In the genomic region with DNA sequence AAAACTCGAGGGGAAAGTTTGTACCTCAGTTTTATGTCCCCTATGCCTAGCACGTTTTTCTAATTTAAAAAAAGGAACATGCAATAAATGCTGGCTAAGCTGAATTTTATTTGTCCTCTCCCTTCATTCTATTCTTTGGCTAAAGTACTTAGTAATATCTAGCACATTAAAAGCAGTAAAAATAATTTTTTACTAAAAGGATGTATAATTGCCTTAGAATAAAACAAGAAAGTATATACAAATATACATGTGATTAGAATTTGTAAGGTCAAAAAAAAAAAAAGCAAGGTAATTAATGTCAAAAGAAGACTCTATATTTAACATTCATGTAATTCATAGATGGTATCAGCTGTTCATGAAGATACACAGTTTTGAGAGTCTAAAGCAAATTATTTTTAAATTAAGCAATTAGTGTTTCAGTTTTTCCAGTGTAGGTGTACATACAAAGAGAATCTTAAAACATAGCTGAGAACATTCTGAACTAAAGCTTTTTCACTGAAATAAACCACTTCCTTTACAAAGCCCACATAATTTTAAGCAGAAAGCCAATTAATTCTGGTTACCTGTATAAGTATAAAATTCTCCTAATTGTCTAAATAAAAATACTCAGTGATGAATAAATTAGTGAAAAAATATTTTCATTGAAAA, we compare ENCODE assay signal across 17 cellular contexts. TPM values are rescaled to one million over a fixed set of nuclear protein-coding genes. Genes with fewer than 3 reads are reported as not detected.
DNase-seq lines count a peak whose midpoint lies in the region; ATAC-seq and TF ChIP-seq lines count a peak whose summit lies in the region.
"Had no signal": no experiment of that assay in that cellular context is flagged by ENCODE, and none has a peak within 500 bp of the region (broad histone marks: within the 10 kb centered on the region; RNA-seq: fewer than 3 reads in every experiment).

No MANE protein-coding gene starts in this region.

- H3K4me3 ChIP-seq in KMS-11 (IDR thresholded peaks at IDR 0.05; ENCODE audit: insufficient read depth, low read depth, low read length) (no peak overlapping the region), thymus (ENCODE audit: low read length) (no peak overlapping the region)
- H3K4me3 ChIP-seq: colonic mucosa had no signal

- H3K27ac ChIP-seq in KMS-11 (peak overlapping the region; percentile 49), thymus (ENCODE audit: low read depth) (peak overlapping the region; percentile 60)
- H3K27ac ChIP-seq: colonic mucosa, foreskin keratinocyte had no signal

- peak overlapping the region; percentile 81 for H3K27ac Mint-ChIP-seq in activated naive CD4-positive, alpha-beta T cell treated with anti-CD3 and anti-CD28 coated beads, Interleukin-2, amount 50 U/mL, for 24 hours
- no peak overlapping the region for H3K27ac Mint-ChIP-seq in activated naive CD4-positive, alpha-beta T cell treated with anti-CD3 and anti-CD28 coated beads for 36 hours
- H3K27ac Mint-ChIP-seq in activated naive CD8-positive, alpha-beta T cell treated with anti-CD3 and anti-CD28 coated beads, Interleukin-2, amount 10 ng/mL, durations not matched to agents 7 days and 5 days, result peak overlapping the region; percentile 70

- H3K4me1 Mint-ChIP-seq in activated naive CD4-positive, alpha-beta T cell treated with anti-CD3 and anti-CD28 coated beads, Interleukin-2, amount 50 U/mL, for 24 hours, result peaks cover 77% of the 10 kb centered on the region
- H3K4me1 Mint-ChIP-seq in activated naive CD4-positive, alpha-beta T cell treated with anti-CD3 and anti-CD28 coated beads for 36 hours (ENCODE audit: low read depth), result peaks cover 61% of the 10 kb centered on the region
- H3K4me1 Mint-ChIP-seq in activated naive CD8-positive, alpha-beta T cell treated with anti-CD3 and anti-CD28 coated beads, Interleukin-2, amount 10 ng/mL, durations not matched to agents 7 days and 5 days, result peaks cover 37% of the 10 kb centered on the region

- peak; percentile 39 for ATAC-seq in activated naive CD8-positive, alpha-beta T cell treated with anti-CD3 and anti-CD28 coated beads, Interleukin-2, amount 10 ng/mL, durations not matched to agents 7 days and 5 days (ENCODE audit: low read depth)
- ATAC-seq in omental fat pad (ENCODE audit: low FRiP score), result no peak
- ATAC-seq: foreskin keratinocyte, right cardiac atrium had no signal

- H3K36me3 ChIP-seq in KMS-11 (ENCODE audit: insufficient read depth), result peaks cover under 1% of the 10 kb centered on the region; the same call in 1 of the 2 replicates
- no peaks in the 10 kb centered on the region for H3K36me3 ChIP-seq in thymus (ENCODE audit: control insufficient read depth, insufficient read depth)
- H3K36me3 ChIP-seq: colonic mucosa had no signal

- no peaks in the 10 kb centered on the region for H3K9me3 ChIP-seq in thymus (ENCODE audit: control insufficient read depth)
- H3K9me3 ChIP-seq: colonic mucosa had no signal

- no peaks in the 10 kb centered on the region; the same call in 1 of the 2 replicates for H4K20me1 ChIP-seq in KMS-11 (ENCODE audit: insufficient read depth)

- DNase-seq in activated naive CD4-positive, alpha-beta T cell treated with anti-CD3 and anti-CD28 coated beads for 36 hours, result no peak
- DNase-seq in activated naive CD8-positive, alpha-beta T cell treated with anti-CD3 and anti-CD28 coated beads, Interleukin-2, amount 10 ng/mL, durations not matched to agents 7 days and 5 days, result no peak
- DNase-seq in NCI-H2171 treated with DMSO at 0.1 percent for 48 hours (lab: John Stamatoyannopoulos, UW) (no peak), cerebellar cortex (ENCODE audit: low spot score) (no peak), omental fat pad (ENCODE audit: low spot score) (no peak)
- DNase-seq: activated gamma-delta T cell treated with Interleukin-2 at 50 U/mL for 16 hours; colonic mucosa; foreskin keratinocyte; KG1; NCI-H1417; nucleus accumbens; right cardiac atrium; stimulated activated naive CD4-positive, alpha-beta T cell treated with Interleukin-2 at 50 U/mL for 16 hours; SW 1271 had no signal

- peak overlapping the region; percentile 58 for H3K4me2 ChIP-seq in KMS-11

- H3K36me3 Mint-ChIP-seq in activated naive CD4-positive, alpha-beta T cell treated with anti-CD3 and anti-CD28 coated beads, Interleukin-2, amount 50 U/mL, for 24 hours, result peaks cover 7% of the 10 kb centered on the region
- H3K36me3 Mint-ChIP-seq in activated naive CD4-positive, alpha-beta T cell treated with anti-CD3 and anti-CD28 coated beads for 36 hours (ENCODE audit: low read depth), result peaks cover 8% of the 10 kb centered on the region
- peaks cover 17% of the 10 kb centered on the region for H3K36me3 Mint-ChIP-seq in activated naive CD8-positive, alpha-beta T cell treated with anti-CD3 and anti-CD28 coated beads, Interleukin-2, amount 10 ng/mL, durations not matched to agents 7 days and 5 days

- TF ChIP-seq CTCF in KMS-11 (conservative IDR thresholded peaks at IDR 0.05; ENCODE audit: low read depth, low read length), result no peak
- TF ChIP-seq CTCF in omental fat pad (IDR thresholded peaks at IDR 0.05), result no peak

- peaks cover 41% of the 10 kb centered on the region for H3K79me2 ChIP-seq in KMS-11 (ENCODE audit: insufficient read depth, low read depth)

- H3K4me1 ChIP-seq in KMS-11 (ENCODE audit: low read depth, poor library complexity, severe bottlenecking) (peaks cover 75% of the 10 kb centered on the region), thymus (ENCODE audit: control insufficient read depth, insufficient read depth, low read length) (peaks cover 2% of the 10 kb centered on the region)
- H3K4me1 ChIP-seq: colonic mucosa, foreskin keratinocyte had no signal

- intact Hi-C loops in activated naive CD4-positive, alpha-beta T cell treated with anti-CD3 and anti-CD28 coated beads for 36 hours (cut with micrococcal nuclease), result loop anchor here (1.0 kb wide), 2 partner anchors 8 to 9 kb away; no protein-coding TSS in a partner anchor

- CTCF ChIA-PET in activated naive CD4-positive, alpha-beta T cell treated with anti-CD3 and anti-CD28 coated beads for 36 hours (lab: Charles Lee), result interaction anchor here (0.6 to 2.6 kb wide), 7 partner anchors 15 to 404 kb away, joined by 3 to 6 read pairs (median 3); no protein-coding TSS in a partner anchor

- POLR2A ChIA-PET in activated naive CD8-positive, alpha-beta T cell treated with anti-CD3 and anti-CD28 coated beads, Interleukin-2, amount 10 ng/mL, durations not matched to agents 7 days and 5 days (lab: Charles Lee), result interaction anchor here (0.6 to 1.9 kb wide), 8 partner anchors 24 to 754 kb away, joined by 3 to 14 read pairs (median 3); a partner anchor contains a TSS

- peak overlapping the region; percentile 30; the same call in 1 of the 2 replicates for H3K9ac ChIP-seq in KMS-11

- no peak overlapping the region for H2AFZ ChIP-seq in KMS-11 (ENCODE audit: low read depth)

- H3K27me3 ChIP-seq in KMS-11 (ENCODE audit: insufficient read depth, low read depth) (no peaks in the 10 kb centered on the region), thymus (ENCODE audit: control insufficient read depth, insufficient read depth) (no peaks in the 10 kb centered on the region)
- H3K27me3 ChIP-seq: colonic mucosa, foreskin keratinocyte had no signal

- peak overlapping the region; percentile 31 for H3K4me3 Mint-ChIP-seq in activated naive CD4-positive, alpha-beta T cell treated with anti-CD3 and anti-CD28 coated beads, Interleukin-2, amount 50 U/mL, for 24 hours
- no peak overlapping the region for H3K4me3 Mint-ChIP-seq in activated naive CD4-positive, alpha-beta T cell treated with anti-CD3 and anti-CD28 coated beads for 36 hours
- peak overlapping the region; percentile 62 for H3K4me3 Mint-ChIP-seq in activated naive CD8-positive, alpha-beta T cell treated with anti-CD3 and anti-CD28 coated beads, Interleukin-2, amount 10 ng/mL, durations not matched to agents 7 days and 5 days

- H3K27me3 Mint-ChIP-seq in activated naive CD4-positive, alpha-beta T cell treated with anti-CD3 and anti-CD28 coated beads, Interleukin-2, amount 50 U/mL, for 24 hours, result no peaks in the 10 kb centered on the region
- H3K27me3 Mint-ChIP-seq in activated naive CD4-positive, alpha-beta T cell treated with anti-CD3 and anti-CD28 coated beads for 36 hours (ENCODE audit: low read depth), result no peaks in the 10 kb centered on the region
- no peaks in the 10 kb centered on the region for H3K27me3 Mint-ChIP-seq in activated naive CD8-positive, alpha-beta T cell treated with anti-CD3 and anti-CD28 coated beads, Interleukin-2, amount 10 ng/mL, durations not matched to agents 7 days and 5 days

- WGBS in thymus, result 83% methylated on average over 2 of the region's 2 CpGs

- no peaks in the 10 kb centered on the region for H3K9me3 Mint-ChIP-seq in activated naive CD4-positive, alpha-beta T cell treated with anti-CD3 and anti-CD28 coated beads, Interleukin-2, amount 50 U/mL, for 24 hours
- no peaks in the 10 kb centered on the region for H3K9me3 Mint-ChIP-seq in activated naive CD4-positive, alpha-beta T cell treated with anti-CD3 and anti-CD28 coated beads for 36 hours
- no peaks in the 10 kb centered on the region for H3K9me3 Mint-ChIP-seq in activated naive CD8-positive, alpha-beta T cell treated with anti-CD3 and anti-CD28 coated beads, Interleukin-2, amount 10 ng/mL, durations not matched to agents 7 days and 5 days

RNA-seq across cellular contexts. Expression of a gene that starts 32.4 kb away (rescaled TPM):
- total RNA-seq in activated naive CD4-positive, alpha-beta T cell treated with anti-CD3 and anti-CD28 coated beads for 36 hours, result 100 to 1,000 TPM; 150 to 153 TPM
- 10 to 100 TPM; 72.6 to 72.7 TPM for total RNA-seq in activated naive CD8-positive, alpha-beta T cell treated with anti-CD3 and anti-CD28 coated beads, Interleukin-2, amount 10 ng/mL, durations not matched to agents 7 days and 5 days
- polyA plus RNA-seq in thymus, result 49.4 TPM
- 10 to 100 TPM; 39.2 to 54.8 (median 47.0) TPM for total RNA-seq in omental fat pad
